ENCODE assay signal across 7 cellular contexts in genomic region chrX:39030636-39031035, GRCh38.
"Had no signal": no experiment of that assay in that cellular context is flagged by ENCODE, and none has a peak within 500 bp of the region (broad histone marks: within the 10 kb centered on the region; RNA-seq: fewer than 3 reads in every experiment).

No MANE protein-coding gene starts in this region.

- H3K36me3 Mint-ChIP-seq: IgD-negative memory B cell had no signal

- FAIRE-seq: HTR-8/SVneo, K562 had no signal

- H3K27ac Mint-ChIP-seq: IgD-negative memory B cell had no signal

- H3K27ac ChIP-seq: HL-60 had no signal

- H3K4me1 Mint-ChIP-seq: IgD-negative memory B cell had no signal

- H3K4me3 Mint-ChIP-seq: IgD-negative memory B cell had no signal

- DNase-seq: IMR-90, KBM-7, KG1 had no signal

- ATAC-seq: K562 had no signal

- H3K4me3 ChIP-seq: K562 had no signal
